1 cellular context compared by ENCODE assay signal in genomic region chr11:65578667-65579066, GRCh38.
TF ChIP-seq lines count a peak whose summit lies in the region.

No MANE protein-coding gene starts in this region.

TF ChIP-seq in GM23338, 12 proteins besides CTCF, POLR2A, EP300 and RAD21 (continued from another document):
- no peak for TF ChIP-seq REST (IDR thresholded peaks at IDR 0.05; ENCODE audit: unreplicated experiment)
- no peak for TF ChIP-seq POLR2AphosphoS5 (IDR thresholded peaks at IDR 0.05; ENCODE audit: low read depth)
- no peak for TF ChIP-seq STAT1 (IDR thresholded peaks at IDR 0.05; ENCODE audit: unreplicated experiment)
- TF ChIP-seq EZH2phosphoT487 (IDR thresholded peaks at IDR 0.05; ENCODE audit: unreplicated experiment): no peak
- no peak for TF ChIP-seq JUNB (IDR thresholded peaks at IDR 0.05; ENCODE audit: unreplicated experiment)
- no peak for TF ChIP-seq EZH2 (IDR thresholded peaks at IDR 0.05; ENCODE audit: low read depth, unreplicated experiment)
- no peak for TF ChIP-seq ZNF462 (CRISPR knock-in tag; IDR thresholded peaks at IDR 0.05)
